ENCODE assay signal across 26 cellular contexts in genomic region chr16:11276880-11277593, GRCh38. TPM values are rescaled to one million over a fixed set of nuclear protein-coding genes. Genes with fewer than 3 reads are reported as not detected.
"Had no signal": no experiment of that assay in that cellular context is flagged by ENCODE, and none has a peak within 500 bp of the region (broad histone marks: within the 10 kb centered on the region; RNA-seq: fewer than 3 reads in every experiment).

No MANE protein-coding gene starts in this region.

- H3K4me1 ChIP-seq: esophagus muscularis mucosa, gastrocnemius medialis, heart right ventricle, right atrium auricular region had no signal

- H3K9me3 Mint-ChIP-seq: stimulated activated naive CD8-positive, alpha-beta T cell treated with anti-CD3 and anti-CD28 coated beads, Interleukin-15, Interleukin-2, amounts not matched to agents 100 ng/mL and 50 ng/mL, for 24 hours had no signal

- H3K36me3 Mint-ChIP-seq: naive thymus-derived CD4-positive, alpha-beta T cell had no signal

- H3K4me3 Mint-ChIP-seq: naive thymus-derived CD4-positive, alpha-beta T cell; nephron progenitor cell; stimulated activated naive CD8-positive, alpha-beta T cell treated with anti-CD3 and anti-CD28 coated beads, Interleukin-15, Interleukin-2, amounts not matched to agents 100 ng/mL and 50 ng/mL, for 24 hours had no signal

- H3K4me3 ChIP-seq: dorsolateral prefrontal cortex, esophagus muscularis mucosa, gastrocnemius medialis, heart right ventricle, ovary, right atrium auricular region, smooth muscle cell, thoracic aorta, transverse colon had no signal

- H3K4me2 ChIP-seq: smooth muscle cell had no signal

- H3K27ac Mint-ChIP-seq: nephron progenitor cell; stimulated activated naive CD8-positive, alpha-beta T cell treated with anti-CD3 and anti-CD28 coated beads, Interleukin-15, Interleukin-2, amounts not matched to agents 100 ng/mL and 50 ng/mL, for 24 hours had no signal

- H3K36me3 ChIP-seq: esophagus muscularis mucosa, gastrocnemius medialis, heart right ventricle, neutrophil, ovary, right atrium auricular region, thoracic aorta, transverse colon had no signal

- H3K27me3 ChIP-seq: dorsolateral prefrontal cortex, esophagus muscularis mucosa, gastrocnemius medialis, neutrophil, ovary, right atrium auricular region, transverse colon had no signal

- DNase-seq: cortex of kidney; dorsolateral prefrontal cortex; effector CD8-positive, alpha-beta T cell; gastrocnemius medialis; heart right ventricle; hypothalamus; kidney glomerular epithelial cell; naive thymus-derived CD4-positive, alpha-beta T cell; nephron progenitor cell; ovary; stimulated activated CD4-positive, alpha-beta T cell treated with anti-CD3 and anti-CD28 coated beads, Interleukin-2, amount 100 ng/mL, for 48 hours; transverse colon had no signal

- H3K27me3 Mint-ChIP-seq: stimulated activated naive CD8-positive, alpha-beta T cell treated with anti-CD3 and anti-CD28 coated beads, Interleukin-15, Interleukin-2, amounts not matched to agents 100 ng/mL and 50 ng/mL, for 24 hours had no signal

- ATAC-seq: gastrocnemius medialis; heart right ventricle; naive thymus-derived CD4-positive, alpha-beta T cell had no signal

- H3K27ac ChIP-seq: dorsolateral prefrontal cortex, esophagus muscularis mucosa, gastrocnemius medialis, heart right ventricle, neutrophil, ovary, right atrium auricular region, thoracic aorta, transverse colon had no signal

- H3K9me3 ChIP-seq: esophagus muscularis mucosa, gastrocnemius medialis, neutrophil, ovary, right atrium auricular region, thoracic aorta, transverse colon had no signal

RNA-seq across cellular contexts. Expression of gene PRM2, which starts 0.8 kb away (rescaled TPM):
- total RNA-seq: dorsolateral prefrontal cortex; esophagus muscularis mucosa; fibroblast of villous mesenchyme; gastrocnemius medialis; heart right ventricle; liver; lung microvascular endothelial cell; mesenteric fat pad; mononuclear cell; naive thymus-derived CD4-positive, alpha-beta T cell; ovary; posterior vena cava; right atrium auricular region; smooth muscle cell; subcutaneous adipose tissue; thoracic aorta; transverse colon; urinary bladder had no signal
- polyA plus RNA-seq: heart right ventricle; liver; naive thymus-derived CD4-positive, alpha-beta T cell; ovary; smooth muscle cell; urinary bladder had no signal

RNA-seq across cellular contexts. Expression of gene PRM3, which starts 3.6 kb away (rescaled TPM):
- total RNA-seq: dorsolateral prefrontal cortex; esophagus muscularis mucosa; fibroblast of villous mesenchyme; gastrocnemius medialis; heart right ventricle; liver; lung microvascular endothelial cell; mesenteric fat pad; mononuclear cell; naive thymus-derived CD4-positive, alpha-beta T cell; ovary; posterior vena cava; right atrium auricular region; smooth muscle cell; subcutaneous adipose tissue; thoracic aorta; transverse colon; urinary bladder had no signal
- polyA plus RNA-seq: heart right ventricle; liver; naive thymus-derived CD4-positive, alpha-beta T cell; ovary; smooth muscle cell; urinary bladder had no signal

RNA-seq across cellular contexts. Expression of gene PRM1, which starts 4.1 kb away (rescaled TPM):
- total RNA-seq: dorsolateral prefrontal cortex; esophagus muscularis mucosa; fibroblast of villous mesenchyme; gastrocnemius medialis; heart right ventricle; liver; lung microvascular endothelial cell; mesenteric fat pad; mononuclear cell; naive thymus-derived CD4-positive, alpha-beta T cell; ovary; posterior vena cava; right atrium auricular region; smooth muscle cell; subcutaneous adipose tissue; thoracic aorta; transverse colon; urinary bladder had no signal
- polyA plus RNA-seq: heart right ventricle; liver; naive thymus-derived CD4-positive, alpha-beta T cell; ovary; smooth muscle cell; urinary bladder had no signal

RNA-seq across cellular contexts. Expression of gene TNP2, which starts 7.9 kb away (rescaled TPM):
- total RNA-seq: dorsolateral prefrontal cortex; esophagus muscularis mucosa; fibroblast of villous mesenchyme; gastrocnemius medialis; heart right ventricle; liver; lung microvascular endothelial cell; mesenteric fat pad; mononuclear cell; naive thymus-derived CD4-positive, alpha-beta T cell; ovary; posterior vena cava; right atrium auricular region; smooth muscle cell; subcutaneous adipose tissue; thoracic aorta; transverse colon; urinary bladder had no signal
- polyA plus RNA-seq: heart right ventricle; liver; naive thymus-derived CD4-positive, alpha-beta T cell; ovary; smooth muscle cell; urinary bladder had no signal
